In the genomic region with DNA sequence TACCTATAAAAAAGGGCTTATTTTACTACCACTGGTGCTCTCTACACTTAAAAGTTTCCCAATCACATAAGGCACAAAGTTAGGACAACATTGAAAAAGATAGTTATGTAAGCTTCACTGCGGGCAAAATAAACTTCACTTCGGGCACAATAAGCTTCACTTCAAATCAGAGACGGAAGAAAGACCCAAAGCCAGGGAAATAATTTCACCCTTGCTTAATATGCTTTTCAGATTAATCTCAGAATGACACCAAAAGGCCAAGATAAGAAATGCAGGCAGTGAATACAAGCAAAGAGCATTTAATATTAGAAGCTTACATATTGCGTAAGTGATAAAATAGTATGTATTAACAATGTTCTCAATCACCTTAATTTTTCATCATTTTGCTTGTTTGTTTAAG, we compare ENCODE assay signal across 9 cellular contexts.
A peak's percentile ranks its signal among the peaks of the same experiment; 100 is the strongest.
DNase-seq lines count a peak whose midpoint lies in the region; ATAC-seq and TF ChIP-seq lines count a peak whose summit lies in the region.
"Had no signal": no experiment of that assay in that cellular context is flagged by ENCODE, and none has a peak within 500 bp of the region (broad histone marks: within the 10 kb centered on the region; RNA-seq: fewer than 3 reads in every experiment).

No MANE protein-coding gene starts in this region.

- H3K4me1 ChIP-seq in Peyer's patch = no peaks in the 10 kb centered on the region
- H3K4me1 ChIP-seq in testis = no peaks in the 10 kb centered on the region

- ATAC-seq in GM18517 (IDR thresholded peaks at IDR 0.05; ENCODE audit: unreplicated experiment) = no peak

- peak; percentile 41 for DNase-seq in NCI-H748 (lab: John Stamatoyannopoulos, UW; ENCODE audit: unreplicated experiment)
- DNase-seq in NCI-H748 treated with DMSO at 0.1 percent for 48 hours (lab: John Stamatoyannopoulos, UW) = no peak
- DNase-seq in Peyer's patch = no peak
- DNase-seq in fibroblast of the aortic adventitia (ENCODE audit: low read depth) = peak; percentile 87
- no peak for DNase-seq in testis
- no peak for DNase-seq in NCI-H1417 treated with DMSO at 0.1 percent for 48 hours (lab: John Stamatoyannopoulos, UW)
- no peak for DNase-seq in NCI-H345 (lab: John Stamatoyannopoulos, UW)
- DNase-seq: trophoblast cell had no signal

- H3K9me3 ChIP-seq in Peyer's patch (no peaks in the 10 kb centered on the region), testis (no peaks in the 10 kb centered on the region)

- TF ChIP-seq POLR2A in Peyer's patch (IDR thresholded peaks at IDR 0.05) (no peak), testis (IDR thresholded peaks at IDR 0.05) (no peak)

- intact Hi-C loops in testis (cut with DNase I; ENCODE audit: low total_unique reads) = no loop called here

- 47 to 61% methylated on average over 4 of the region's 4 CpGs for WGBS in testis, 2 donors

- H3K36me3 ChIP-seq in Peyer's patch = no peaks in the 10 kb centered on the region
- no peaks in the 10 kb centered on the region for H3K36me3 ChIP-seq in testis (ENCODE audit: low read depth, missing control alignments)

- H3K4me3 ChIP-seq in Peyer's patch (no peak overlapping the region), fibroblast of the aortic adventitia (ENCODE audit: low read depth, low read length) (no peak overlapping the region), testis (no peak overlapping the region)

- H3K27me3 ChIP-seq in Peyer's patch = no peaks in the 10 kb centered on the region
- no peaks in the 10 kb centered on the region for H3K27me3 ChIP-seq in testis

- H3K27ac ChIP-seq in Peyer's patch = no peak overlapping the region
- H3K27ac ChIP-seq in testis = no peak overlapping the region

- TF ChIP-seq CTCF in Peyer's patch (IDR thresholded peaks at IDR 0.05) (peak in 4 of 6 experiments; percentile 41 to 55 (median 52)), fibroblast of the aortic adventitia (IDR thresholded peaks at IDR 0.05; ENCODE audit: insufficient read depth, low read length) (peak; percentile 61), testis (IDR thresholded peaks at IDR 0.05) (peak in 2 of 3 experiments; percentile 36 to 43)

Comparison
In these comparisons a context has a peak if more than half of its experiments do, and no peak if none do; other contexts are left out.
1. DNase-seq: peak in NCI-H748 (single experiment) and fibroblast of the aortic adventitia (single experiment); none in NCI-H748 treated with DMSO at 0.1 percent for 48 hours (single experiment), Peyer's patch (0 of 3), testis (single experiment), NCI-H1417 treated with DMSO at 0.1 percent for 48 hours (single experiment) and NCI-H345 (single experiment).
2. Peak in every context shown above with its lines, with median percentiles within 50 percentile points of each other: CTCF ChIP-seq.